ENCODE assay signal across 8 cellular contexts in the genomic region with DNA sequence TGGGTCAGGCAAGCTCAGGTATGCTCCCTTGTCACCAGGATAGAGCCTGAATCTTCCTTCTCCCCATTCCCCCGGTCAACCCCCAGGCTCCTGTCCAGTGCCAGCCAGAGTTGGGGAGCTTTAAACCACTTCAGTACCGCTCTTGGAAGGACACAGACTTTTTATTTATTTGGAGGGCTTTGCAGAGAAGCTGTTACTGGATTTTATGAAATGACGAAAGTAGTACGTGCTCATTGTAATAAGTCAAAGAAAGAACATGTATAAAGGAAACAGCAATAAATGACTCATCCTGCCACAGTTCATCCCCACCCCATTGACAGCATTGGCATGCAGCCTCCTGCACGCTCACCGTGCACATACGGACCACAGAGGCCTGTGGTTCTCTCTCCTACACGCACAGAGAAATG.
DNase-seq lines count a peak whose midpoint lies in the region; TF ChIP-seq lines count a peak whose summit lies in the region.

No MANE protein-coding gene starts in this region.

- no peak overlapping the region for H3K4me3 ChIP-seq in foreskin fibroblast (ENCODE audit: low read depth in 1 of 2, low read length in 2 of 2)

- DNase-seq in Caki2 (ENCODE audit: low read depth) (peak; percentile 69), HPDE6-E6E7 (ENCODE audit: extremely low spot score) (peak; percentile 78), foreskin fibroblast (peak; percentile 98), retina (no peak), mesenteric fat pad (ENCODE audit: low spot score) (no peak), anterior cingulate cortex (lab: John Stamatoyannopoulos, UW) (no peak)
- peak; percentile 9 to 36 for DNase-seq in activated CD8-positive, alpha-beta memory T cell treated with anti-CD3 and anti-CD28 coated beads for 4 hours (ENCODE audit: low read depth in 2 of 2)
- peak; percentile 27 to 30 for DNase-seq in stimulated activated CD8-positive, alpha-beta memory T cell treated with anti-CD3 and anti-CD28 coated beads, Interleukin-15, amount 100 ng/mL, for 4 hours (ENCODE audit: low read depth in 2 of 2)

- TF ChIP-seq CTCF in foreskin fibroblast (IDR thresholded peaks at IDR 0.05; ENCODE audit: low read depth, low read length) = no peak

- in situ Hi-C loops in Caki2 (cut with HindIII; ENCODE audit: low pct_unique_long_range_greater_than_20kb, low sequenced_read_pairs) = no loop called here

Comparison
In these comparisons a context has a peak if more than half of its experiments do, and no peak if none do; other contexts are left out.
1. DNase-seq: peak in Caki2 (single experiment), HPDE6-E6E7 (single experiment), activated CD8-positive, alpha-beta memory T cell treated with anti-CD3 and anti-CD28 coated beads for 4 hours (2 of 2), foreskin fibroblast (2 of 2) and stimulated activated CD8-positive, alpha-beta memory T cell treated with anti-CD3 and anti-CD28 coated beads, Interleukin-15, amount 100 ng/mL, for 4 hours (2 of 2); none in retina (single experiment), mesenteric fat pad (single experiment) and anterior cingulate cortex (0 of 58).